Comparison of ENCODE assay signal across 8 cellular contexts in the genomic region with DNA sequence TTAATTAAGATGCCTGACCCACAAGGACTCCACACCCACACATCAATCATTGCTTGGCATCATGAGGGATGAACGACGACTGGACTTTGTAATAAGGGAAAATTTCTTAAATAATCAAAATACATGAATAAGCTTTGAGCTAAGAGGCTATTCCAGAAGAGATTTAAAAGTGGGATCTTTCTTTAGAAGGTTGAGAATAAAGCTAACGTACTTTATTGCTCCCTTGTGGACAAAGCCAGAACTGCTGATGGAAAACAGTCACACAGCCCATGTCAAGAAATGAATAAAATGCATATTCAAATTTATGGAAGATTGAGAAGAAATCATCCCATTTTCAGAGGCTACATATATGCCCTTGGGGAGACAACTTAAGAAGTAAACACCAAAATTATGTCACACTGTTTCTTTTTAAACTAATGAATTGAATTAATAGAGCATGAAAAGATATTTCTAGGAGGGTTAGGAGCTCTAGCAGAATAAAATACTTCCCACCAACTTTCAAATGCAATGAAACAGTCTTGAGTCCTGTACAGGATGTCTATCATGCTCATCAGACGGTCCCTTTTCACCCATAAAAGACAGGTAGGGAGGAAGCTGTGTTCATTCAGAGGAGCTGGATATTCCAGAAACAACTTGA.
A peak's percentile ranks its signal among the peaks of the same experiment; 100 is the strongest.
DNase-seq lines count a peak whose midpoint lies in the region; ATAC-seq, FAIRE-seq and TF ChIP-seq lines count a peak whose summit lies in the region.

No MANE protein-coding gene starts in this region.

- no peak for FAIRE-seq in urothelium cell line (lab: Jason Lieb, UNC)

- in situ Hi-C loops in astrocyte of the cerebellum (cut with HindIII; ENCODE audit: low sequenced_read_pairs) = no loop called here

- H3K27me3 Mint-ChIP-seq in activated CD8-positive, alpha-beta memory T cell treated with anti-CD3 and anti-CD28 coated beads, Interleukin-2, amount 10 ng/mL, durations not matched to agents 7 days and 5 days = no peaks in the 10 kb centered on the region

- H3K4me3 ChIP-seq in astrocyte of the cerebellum (ENCODE audit: low read depth, low read length) = no peak overlapping the region

- H3K4me3 Mint-ChIP-seq in activated CD8-positive, alpha-beta memory T cell treated with anti-CD3 and anti-CD28 coated beads, Interleukin-2, amount 10 ng/mL, durations not matched to agents 7 days and 5 days = no peak overlapping the region

- TF ChIP-seq CTCF in astrocyte of the cerebellum (IDR thresholded peaks at IDR 0.05; ENCODE audit: low read depth, low read length, missing control alignments) = peak; percentile 78

- ATAC-seq in activated CD8-positive, alpha-beta memory T cell treated with anti-CD3 and anti-CD28 coated beads, Interleukin-2, amount 10 ng/mL, durations not matched to agents 7 days and 5 days = no peak
- ATAC-seq in GM21526 (IDR thresholded peaks at IDR 0.05; ENCODE audit: low FRiP score, unreplicated experiment) = no peak
- ATAC-seq in HG02763 (IDR thresholded peaks at IDR 0.05; ENCODE audit: unreplicated experiment) = no peak

- CTCF ChIA-PET in activated CD8-positive, alpha-beta memory T cell treated with anti-CD3 and anti-CD28 coated beads, Interleukin-2, amount 10 ng/mL, durations not matched to agents 7 days and 5 days (lab: Charles Lee) = interaction anchor here (0.8 to 2.8 kb wide), 13 partner anchors 9 to 265 kb away, joined by 3 to 11 read pairs (median 3); no protein-coding TSS in a partner anchor

- H3K4me1 Mint-ChIP-seq in activated CD8-positive, alpha-beta memory T cell treated with anti-CD3 and anti-CD28 coated beads, Interleukin-2, amount 10 ng/mL, durations not matched to agents 7 days and 5 days = peaks cover 15% of the 10 kb centered on the region

- peaks cover 5% of the 10 kb centered on the region for H3K36me3 Mint-ChIP-seq in activated CD8-positive, alpha-beta memory T cell treated with anti-CD3 and anti-CD28 coated beads, Interleukin-2, amount 10 ng/mL, durations not matched to agents 7 days and 5 days

- no peaks in the 10 kb centered on the region for H3K9me3 Mint-ChIP-seq in activated CD8-positive, alpha-beta memory T cell treated with anti-CD3 and anti-CD28 coated beads, Interleukin-2, amount 10 ng/mL, durations not matched to agents 7 days and 5 days (ENCODE audit: low read depth)

- peak; percentile 38 for DNase-seq in activated CD8-positive, alpha-beta memory T cell treated with anti-CD3 and anti-CD28 coated beads, Interleukin-2, amount 10 ng/mL, durations not matched to agents 7 days and 5 days
- DNase-seq in activated CD8-positive, alpha-beta memory T cell treated with anti-CD3 and anti-CD28 coated beads, Interleukin-2, amount 50 U/mL, for 48 hours = no peak
- DNase-seq in LoVo (ENCODE audit: low spot score) = peak; percentile 18
- peak; percentile 8 for DNase-seq in astrocyte of the cerebellum (ENCODE audit: low read depth)
- peak; percentile 35 for DNase-seq in islet precursor cell
- DNase-seq in urothelium cell line (ENCODE audit: low spot score) = peak; percentile 31

- no peak overlapping the region for H3K27ac Mint-ChIP-seq in activated CD8-positive, alpha-beta memory T cell treated with anti-CD3 and anti-CD28 coated beads, Interleukin-2, amount 10 ng/mL, durations not matched to agents 7 days and 5 days
